Comparison of ENCODE assay signal across 13 cellular contexts in genomic region chr15:56765252-56765651, GRCh38. TPM values are rescaled to one million over a fixed set of nuclear protein-coding genes. Genes with fewer than 3 reads are reported as not detected.
DNase-seq lines count a peak whose midpoint lies in the region; ATAC-seq, FAIRE-seq and TF ChIP-seq lines count a peak whose summit lies in the region.
"Had no signal": no experiment of that assay in that cellular context is flagged by ENCODE, and none has a peak within 500 bp of the region (broad histone marks: within the 10 kb centered on the region; RNA-seq: fewer than 3 reads in every experiment).

No MANE protein-coding gene starts in this region.

- H3K9ac ChIP-seq in Loucy (ENCODE audit: low read depth, low read length, poor library complexity, severe bottlenecking) (no peak overlapping the region), GM12878 (ENCODE audit: control insufficient read depth, insufficient read depth, low read length) (no peak overlapping the region)

- peak; percentile 68 for DNase-seq in GM04503 (ENCODE audit: low read depth)
- no peak for DNase-seq in GM12878 (ENCODE audit: low read depth, low spot score)
- no peak for DNase-seq in osteoblast (ENCODE audit: insufficient read length, low spot score, missing footprints)
- no peak for DNase-seq in activated effector memory CD4-positive, alpha-beta T cell treated with anti-CD3 and anti-CD28 coated beads, Interleukin-2, amount 50 U/mL, for 16 hours
- DNase-seq: activated CD4-positive, alpha-beta T cell treated with anti-CD3 and anti-CD28 coated beads, Interleukin-2, amount 50 U/mL, for 1 hour; activated naive CD8-positive, alpha-beta T cell treated with anti-CD3 and anti-CD28 coated beads, Interleukin-2, amount 10 ng/mL, durations not matched to agents 7 days and 5 days; DMS79 treated with DMSO at 0.1 percent for 48 hours; NCI-H345 had no signal

- H3K4me1 ChIP-seq in Loucy (ENCODE audit: insufficient read depth, low read length, poor library complexity, severe bottlenecking) = peaks cover 26% of the 10 kb centered on the region
- no peaks in the 10 kb centered on the region; the same call in 1 of the 2 replicates for H3K4me1 ChIP-seq in GM12878 (ENCODE audit: control insufficient read depth, insufficient read depth, low read length)
- H3K4me1 ChIP-seq in osteoblast (ENCODE audit: insufficient read depth, low read length) = peaks cover 17% of the 10 kb centered on the region
- H3K4me1 ChIP-seq: uterus had no signal

- no peak for FAIRE-seq in GM12878 (lab: Jason Lieb, UNC)

- BruUV-seq in GM12878 (replicated peaks; lab: Mats Ljungman, UMichigan) = no TSS peak

- SMC1A ChIA-PET in GM12878 (lab: Charles Lee; ENCODE audit: uncharacterized antibody, unreplicated experiment) = interaction anchor here (1.5 kb wide), 1 partner anchor 9 kb away, joined by 4 read pairs; no protein-coding TSS in a partner anchor

- H3K4me2 ChIP-seq in Loucy (ENCODE audit: low read depth, low read length, poor library complexity, severe bottlenecking) (peak overlapping the region; percentile 41), GM12878 (ENCODE audit: control insufficient read depth, insufficient read depth) (no peak overlapping the region), osteoblast (ENCODE audit: insufficient read depth, low read length) (peak overlapping the region; percentile 36)

- TF ChIP-seq CTCF in Loucy (conservative IDR thresholded peaks at IDR 0.05; ENCODE audit: low read length) (no peak), GM12878 (IDR thresholded peaks at IDR 0.05 in 2 of 3, conservative IDR thresholded peaks at IDR 0.05 in 1 of 3; ENCODE audit: control insufficient read depth in 2 of 3, extremely low read depth in 1 of 3, insufficient read depth in 1 of 3, low read depth in 3 of 3, low read length in 3 of 3) (no peak), osteoblast (IDR thresholded peaks at IDR 0.05; ENCODE audit: extremely low read depth, low read depth, low read length) (no peak)

- no peak for TF ChIP-seq RAD21 in GM12878 (IDR thresholded peaks at IDR 0.05; ENCODE audit: insufficient read depth, low read depth, low read length)

- CTCF ChIA-PET in GM12878 (lab: Yijun Ruan, JAX) = interaction anchor here (1.1 to 1.3 kb wide), 2 partner anchors 11 to 270 kb away, joined by 3 to 4 read pairs; no protein-coding TSS in a partner anchor

- H3K9me2 ChIP-seq in Loucy (replicated peaks; ENCODE audit: low read depth, low read length) = no peaks in the 10 kb centered on the region

- no peak overlapping the region for H3K27ac ChIP-seq in GM12878 (ENCODE audit: control insufficient read depth, insufficient read depth)
- H3K27ac ChIP-seq in osteoblast (ENCODE audit: low read depth, low read length) = no peak overlapping the region

- H3K9me3 ChIP-seq in Loucy (ENCODE audit: insufficient read depth, low read depth, low read length) = no peaks in the 10 kb centered on the region
- H3K9me3 ChIP-seq in GM12878 (replicated peaks; ENCODE audit: control insufficient read depth, insufficient read depth, low read length) = no peaks in the 10 kb centered on the region
- H3K9me3 ChIP-seq in osteoblast (ENCODE audit: low read depth, low read length) = no peaks in the 10 kb centered on the region
- H3K9me3 ChIP-seq: uterus had no signal

- in situ Hi-C loops in GM12878 (cut with MboI) = no loop called here

- H3F3A ChIP-seq in Loucy (ENCODE audit: low read depth) = no peaks in the 10 kb centered on the region

- TF ChIP-seq EP300 in GM12878 (IDR thresholded peaks at IDR 0.05; ENCODE audit: borderline replicate concordance in 1 of 2, control insufficient read depth in 1 of 2, low read depth in 2 of 2, low read length in 2 of 2) = no peak

- H4K20me1 ChIP-seq in Loucy (ENCODE audit: insufficient read depth, low read length, poor library complexity, severe bottlenecking) (no peaks in the 10 kb centered on the region), GM12878 (ENCODE audit: control insufficient read depth, insufficient read depth) (no peaks in the 10 kb centered on the region), osteoblast (ENCODE audit: insufficient read depth, low read length) (no peaks in the 10 kb centered on the region)

- H3K79me2 ChIP-seq in Loucy (ENCODE audit: insufficient read depth, low read length) (no peaks in the 10 kb centered on the region), GM12878 (ENCODE audit: control insufficient read depth, insufficient read depth, low read length) (no peaks in the 10 kb centered on the region), osteoblast (ENCODE audit: insufficient read depth, low read length) (no peaks in the 10 kb centered on the region)

- intact Hi-C loops in GM12878 (cut with micrococcal nuclease; ENCODE audit: unreplicated experiment) = no loop called here

- ATAC-seq in GM12878 (no peak), GM21515 (IDR thresholded peaks at IDR 0.05; ENCODE audit: unreplicated experiment) (no peak), GM21786 (IDR thresholded peaks at IDR 0.05; ENCODE audit: unreplicated experiment) (no peak)
- ATAC-seq: sciatic nerve had no signal

- no peak overlapping the region for H2AFZ ChIP-seq in Loucy (ENCODE audit: low read length)
- H2AFZ ChIP-seq in GM12878 (ENCODE audit: control insufficient read depth, low read depth, low read length) = no peak overlapping the region
- H2AFZ ChIP-seq in osteoblast (ENCODE audit: low read length) = no peak overlapping the region

- H3K36me3 ChIP-seq in Loucy (ENCODE audit: insufficient read depth, low read length) = no peaks in the 10 kb centered on the region
- H3K36me3 ChIP-seq in GM12878 (ENCODE audit: control insufficient read depth in 2 of 2, insufficient read depth in 2 of 2, low read length in 1 of 2) = no peaks in the 10 kb centered on the region
- H3K36me3 ChIP-seq in osteoblast (ENCODE audit: insufficient read depth, low read length) = no peaks in the 10 kb centered on the region
- H3K36me3 ChIP-seq: uterus had no signal

- RAD21 ChIA-PET in GM12878 (lab: Charles Lee; ENCODE audit: unreplicated experiment) = no interaction called here

- H3K4me3 ChIP-seq in Loucy (ENCODE audit: low read length, poor library complexity, severe bottlenecking) = no peak overlapping the region
- H3K4me3 ChIP-seq in GM12878 = no peak overlapping the region
- no peak overlapping the region for H3K4me3 ChIP-seq in osteoblast (ENCODE audit: insufficient read depth, low read length)
- H3K4me3 ChIP-seq: uterus had no signal

- POLR2A ChIA-PET in GM12878 (lab: Charles Lee) = no interaction called here

- H3K27me3 ChIP-seq in Loucy (ENCODE audit: insufficient read depth, low read length, poor library complexity, severe bottlenecking) = no peaks in the 10 kb centered on the region
- H3K27me3 ChIP-seq in GM12878 (replicated peaks in 1 of 2; ENCODE audit: control insufficient read depth in 2 of 2, insufficient read depth in 2 of 2, low read length in 1 of 2) = no peaks in the 10 kb centered on the region
- no peaks in the 10 kb centered on the region for H3K27me3 ChIP-seq in osteoblast (ENCODE audit: insufficient read depth, low read length)
- H3K27me3 ChIP-seq: uterus had no signal

- no peak for TF ChIP-seq POLR2A in GM12878 (IDR thresholded peaks at IDR 0.05; ENCODE audit: low read depth, low read length)

TF ChIP-seq in GM12878, 131 proteins besides CTCF, POLR2A, EP300 and RAD21:
- no peak for TF ChIP-seq TCF3 (IDR thresholded peaks at IDR 0.05; ENCODE audit: borderline replicate concordance, insufficient read depth, low read depth, low read length)
- peak; percentile 11; the same call in 1 of the 2 replicates for TF ChIP-seq RUNX3 (IDR thresholded peaks at IDR 0.05; ENCODE audit: low read length)
- TF ChIP-seq NR2C1 (IDR thresholded peaks at IDR 0.05) = no peak
- TF ChIP-seq CEBPZ (IDR thresholded peaks at IDR 0.05; ENCODE audit: low read depth, low read length) = no peak

RNA-seq across cellular contexts. Expression of gene ZNF280D, which starts 31.9 kb away (rescaled TPM):
- 68.9 and 72.6 TPM in 2 replicates for total RNA-seq in GM12878 (2013; cell fraction: nucleolus; rRNA removed)
- total RNA-seq in GM12878 (2014; rRNA removed) (9.8 and 10.2 TPM in 2 replicates), GM12878 (2014; rRNA removed; fragmentation: Illumina TruSeq; extraction: Trizol) (18.5 and 19.6 TPM in 2 replicates), GM12878 (2021) (18.6 and 19.5 TPM in 2 replicates), osteoblast (50.7 and 51.9 TPM in 2 replicates)
- 3.5 TPM for polyA plus RNA-seq in GM12878 (2011; ENCODE audit: low read depth)
- polyA plus RNA-seq in GM12878 (2011; rRNA removed) (5.6 and 13.0 TPM in 2 replicates), GM12878 (2014; fragmentation: Illumina TruSeq; extraction: Trizol) (11.9 and 14.5 TPM in 2 replicates), GM12878 (2014; fragmentation: Nextera tagmentation; extraction: Ambion mirVana) (1 to 10 TPM; 6.4 to 7.5 TPM), GM12878 (2014; rRNA removed) (5.5 and 5.9 TPM in 2 replicates), GM12878 (2016; fragmentation: Nextera tagmentation; extraction: Ambion mirVana) (1 to 10 TPM; 8.3 to 9.0 TPM)
- 1.6 and 1.9 TPM in 2 replicates for polyA plus RNA-seq in GM12878 (2011; cell fraction: cytosol; rRNA removed)
- 5.8 and 6.5 TPM in 2 replicates for polyA plus RNA-seq in GM12878 (2011; cell fraction: nucleus; rRNA removed)
- 5.5 and 6.6 TPM in 2 replicates for polyA plus RNA-seq in GM12878 (2012)
- 10.2 and 10.8 TPM in 2 replicates for polyA minus RNA-seq in GM12878 (2011; rRNA and poly(A)+ RNA removed)
- 3.1 and 3.6 TPM in 2 replicates for polyA minus RNA-seq in GM12878 (2011; cell fraction: cytosol; rRNA and poly(A)+ RNA removed)
- polyA minus RNA-seq in GM12878 (2011; cell fraction: nucleus; rRNA and poly(A)+ RNA removed) = 8.6 and 13.2 TPM in 2 replicates
